In genomic region chr3:15375461-15376000, GRCh38 we compare ENCODE assay signal across 20 cellular contexts. TPM values are rescaled to one million over a fixed set of nuclear protein-coding genes. Genes with fewer than 3 reads are reported as not detected.
DNase-seq lines count a peak whose midpoint lies in the region; ATAC-seq, FAIRE-seq and TF ChIP-seq lines count a peak whose summit lies in the region.
"Had no signal": no experiment of that assay in that cellular context is flagged by ENCODE, and none has a peak within 500 bp of the region (broad histone marks: within the 10 kb centered on the region; RNA-seq: fewer than 3 reads in every experiment).

No MANE protein-coding gene starts in this region.

- H4K5ac ChIP-seq in IMR-90 (ENCODE audit: low read depth, low read length) (no peak overlapping the region), H1 (ENCODE audit: insufficient read length, low read depth, low read length) (no peak overlapping the region)

- TF ChIP-seq EP300 in H1 (IDR thresholded peaks at IDR 0.05; ENCODE audit: borderline replicate concordance in 1 of 2, low read depth in 2 of 2, low read length in 2 of 2), result no peak

- H3K14ac ChIP-seq in IMR-90 (replicated peaks; ENCODE audit: low read depth, low read length), result no peak overlapping the region
- no peak overlapping the region for H3K14ac ChIP-seq in H1 (ENCODE audit: insufficient read length)

- H2BK5ac ChIP-seq in IMR-90 (ENCODE audit: low read depth, low read length, poor library complexity, severe bottlenecking), result no peak overlapping the region
- H2BK5ac ChIP-seq in H1 (ENCODE audit: low read depth, low read length), result no peak overlapping the region

- H2AFZ ChIP-seq in IMR-90 (replicated peaks; ENCODE audit: low read length, poor library complexity) (no peak overlapping the region), H1 (ENCODE audit: low read length) (no peak overlapping the region; the same call in 1 of the 2 replicates)

- no peaks in the 10 kb centered on the region for H3K23me2 ChIP-seq in H1 (ENCODE audit: low read depth, low read length)

- H3K18ac ChIP-seq in IMR-90 (ENCODE audit: low read depth, low read length) (no peak overlapping the region), H1 (ENCODE audit: extremely low read depth, low read length) (no peak overlapping the region)

- H3K79me1 ChIP-seq in IMR-90 (ENCODE audit: low read depth in 1 of 2, low read length in 2 of 2) (no peaks in the 10 kb centered on the region), H1 (ENCODE audit: low read depth, low read length) (no peaks in the 10 kb centered on the region)

- dilution Hi-C loops in IMR-90 (cut with HindIII; ENCODE audit: low sequenced_read_pairs, unreplicated experiment), result no loop called here

- POLR2A ChIA-PET in IMR-90 (lab: Charles Lee; ENCODE audit: unreplicated experiment), result no interaction called here
- POLR2A ChIA-PET in H1 (lab: Charles Lee; ENCODE audit: partially characterized antibody), result no interaction called here

- H3K27me3 ChIP-seq in IMR-90 (ENCODE audit: control insufficient read depth, insufficient read depth, low read length), result no peaks in the 10 kb centered on the region
- no peaks in the 10 kb centered on the region for H3K27me3 ChIP-seq in H1 (replicated peaks in 1 of 4; ENCODE audit: control insufficient read depth in 3 of 4, extremely low read depth in 1 of 4, insufficient read depth in 3 of 4, low read length in 3 of 4)

- H3K36me3 ChIP-seq in IMR-90 (ENCODE audit: control insufficient read depth, insufficient read depth, low read length) (no peaks in the 10 kb centered on the region), H1 (ENCODE audit: control insufficient read depth in 2 of 4, insufficient read depth in 4 of 4, low read length in 3 of 4) (no peaks in the 10 kb centered on the region)

- no peaks in the 10 kb centered on the region for H3K9me3 ChIP-seq in IMR-90 (ENCODE audit: control insufficient read depth, insufficient read depth, low read length)
- H3K9me3 ChIP-seq in H1 (ENCODE audit: insufficient read depth in 2 of 2, low read depth in 1 of 2, low read length in 1 of 2), result no peaks in the 10 kb centered on the region

- 93% methylated on average over 11 of the region's 22 CpGs; no CpG with 5 or more reads in 1 of the 2 experiments for WGBS in IMR-90 (ENCODE audit: extremely low coverage in 2 of 2, insufficient read length in 1 of 2), 2 experiments
- 95% methylated on average over 22 of the region's 22 CpGs; no CpG with 5 or more reads in 1 of the 2 experiments for WGBS in H1 (ENCODE audit: extremely low coverage in 1 of 2, insufficient coverage in 1 of 2, insufficient read length in 1 of 2, insufficient replicate concordance in 2 of 2, low coverage in 1 of 2, low lambda C conversion rate in 2 of 2, missing lambda C conversion rate in 1 of 2), 2 experiments

- H4K20me1 ChIP-seq in IMR-90 (ENCODE audit: insufficient read depth, low read length), result no peaks in the 10 kb centered on the region
- no peaks in the 10 kb centered on the region for H4K20me1 ChIP-seq in H1 (replicated peaks in 1 of 2; ENCODE audit: control insufficient read depth in 1 of 2, insufficient read depth in 2 of 2, low read length in 2 of 2)

- H3K4me3 Mint-ChIP-seq in activated naive CD4-positive, alpha-beta T cell treated with anti-CD3 and anti-CD28 coated beads, Interleukin-2, amount 50 U/mL, for 24 hours, result no peak overlapping the region
- no peak overlapping the region for H3K4me3 Mint-ChIP-seq in stimulated activated naive B cell treated with anti-CD40 and anti-IgM and Interleukin-4, amounts not matched to agents 10 μg/mL and 1 μg/mL and 100 μg/mL, for 72 hours
- no peak overlapping the region for H3K4me3 Mint-ChIP-seq in chondrocyte (ENCODE audit: unreplicated experiment)
- H3K4me3 Mint-ChIP-seq: CD8-positive, alpha-beta T cell had no signal

- H3K36me3 Mint-ChIP-seq in activated naive CD4-positive, alpha-beta T cell treated with anti-CD3 and anti-CD28 coated beads, Interleukin-2, amount 50 U/mL, for 24 hours, result no peaks in the 10 kb centered on the region
- H3K36me3 Mint-ChIP-seq in stimulated activated naive B cell treated with anti-CD40 and anti-IgM and Interleukin-4, amounts not matched to agents 10 μg/mL and 1 μg/mL and 100 μg/mL, for 72 hours, result no peaks in the 10 kb centered on the region
- H3K36me3 Mint-ChIP-seq in chondrocyte (ENCODE audit: low read depth), result no peaks in the 10 kb centered on the region
- H3K36me3 Mint-ChIP-seq: CD8-positive, alpha-beta T cell had no signal

- ATAC-seq in IMR-90 (ENCODE audit: low read depth), result no peak
- no peak for ATAC-seq in stimulated activated naive B cell treated with anti-CD40 and anti-IgM and Interleukin-4, amounts not matched to agents 10 μg/mL and 1 μg/mL and 100 μg/mL, for 72 hours (replicated peaks)
- ATAC-seq: CD8-positive, alpha-beta T cell had no signal

- no peak overlapping the region for H3K23ac ChIP-seq in IMR-90 (ENCODE audit: low read depth, low read length)
- H3K23ac ChIP-seq in H1 (ENCODE audit: insufficient read length), result no peak overlapping the region

- H2BK20ac ChIP-seq in IMR-90 (ENCODE audit: low read depth, low read length), result no peak overlapping the region
- H2BK20ac ChIP-seq in H1 (ENCODE audit: low read length), result no peak overlapping the region

- peaks cover 21% of the 10 kb centered on the region for H3K4me1 Mint-ChIP-seq in activated naive CD4-positive, alpha-beta T cell treated with anti-CD3 and anti-CD28 coated beads, Interleukin-2, amount 50 U/mL, for 24 hours
- peaks cover 13 to 46% of the 10 kb centered on the region in 2 donors for H3K4me1 Mint-ChIP-seq in stimulated activated naive B cell treated with anti-CD40 and anti-IgM and Interleukin-4, amounts not matched to agents 10 μg/mL and 1 μg/mL and 100 μg/mL, for 72 hours
- peaks cover 4% of the 10 kb centered on the region for H3K4me1 Mint-ChIP-seq in chondrocyte (ENCODE audit: low read depth)

- in situ Hi-C loops in IMR-90 (cut with MboI; ENCODE audit: low sequenced_read_pairs), result loop anchor here (25.0 kb wide), 1 partner anchor 263 kb away; no protein-coding TSS in a partner anchor

- no peaks in the 10 kb centered on the region for H3K27me3 Mint-ChIP-seq in activated naive CD4-positive, alpha-beta T cell treated with anti-CD3 and anti-CD28 coated beads, Interleukin-2, amount 50 U/mL, for 24 hours
- H3K27me3 Mint-ChIP-seq in stimulated activated naive B cell treated with anti-CD40 and anti-IgM and Interleukin-4, amounts not matched to agents 10 μg/mL and 1 μg/mL and 100 μg/mL, for 72 hours, result no peaks in the 10 kb centered on the region
- H3K27me3 Mint-ChIP-seq in chondrocyte (ENCODE audit: low read depth), result no peaks in the 10 kb centered on the region

- TF ChIP-seq POLR2A in IMR-90 (IDR thresholded peaks at IDR 0.05; ENCODE audit: low read depth, low read length) (no peak), H1 (IDR thresholded peaks at IDR 0.05; ENCODE audit: control extremely low read depth in 1 of 2, low read depth in 2 of 2, low read length in 2 of 2) (no peak)

- no TSS peak for BruUV-seq in IMR-90 (replicated peaks; lab: Mats Ljungman, UMichigan)

- H3K4me1 ChIP-seq in IMR-90 (ENCODE audit: control insufficient read depth, insufficient read depth, low read length) (no peaks in the 10 kb centered on the region), H1 (replicated peaks in 1 of 4; ENCODE audit: control insufficient read depth in 3 of 4, insufficient read depth in 4 of 4, low read length in 3 of 4) (peaks cover 0 to 3% (median 0%) of the 10 kb centered on the region in 4 experiments; a peak in 3 of 7 replicates)

- no peak for TF ChIP-seq RAD21 in IMR-90 (IDR thresholded peaks at IDR 0.05; ENCODE audit: low read length)
- TF ChIP-seq RAD21 in H1 (IDR thresholded peaks at IDR 0.05 in 1 of 2, conservative IDR thresholded peaks at IDR 0.05 in 1 of 2; ENCODE audit: low read depth in 2 of 2, low read length in 2 of 2), result no peak

- H4K91ac ChIP-seq in IMR-90 (ENCODE audit: insufficient read depth, low read depth, low read length), result no peak overlapping the region
- H4K91ac ChIP-seq in H1 (replicated peaks; ENCODE audit: insufficient read length, low read length), result no peak overlapping the region

- H3K56ac ChIP-seq in IMR-90 (ENCODE audit: extremely low read depth, insufficient read depth, low read length), result no peak overlapping the region
- no peak overlapping the region for H3K56ac ChIP-seq in H1 (replicated peaks; ENCODE audit: insufficient read length, low read depth, low read length)

- H3K9me1 ChIP-seq in IMR-90 (ENCODE audit: insufficient read depth, low read length), result no peaks in the 10 kb centered on the region

- TF ChIP-seq CTCF in IMR-90 (conservative IDR thresholded peaks at IDR 0.05; ENCODE audit: low read depth, low read length), result no peak
- TF ChIP-seq CTCF in H1 (IDR thresholded peaks at IDR 0.05; ENCODE audit: control extremely low read depth in 1 of 3, insufficient read depth in 1 of 3, low read depth in 1 of 3, low read length in 3 of 3), result no peak
- TF ChIP-seq CTCF in chondrocyte (IDR thresholded peaks at IDR 0.05), result no peak
- no peak for TF ChIP-seq CTCF in GM10266 (IDR thresholded peaks at IDR 0.05; ENCODE audit: control insufficient read depth, insufficient read depth, low read depth, missing control alignments)

- intact Hi-C loops in IMR-90 (cut with micrococcal nuclease), result no loop called here

- H2BK120ac ChIP-seq in IMR-90 (ENCODE audit: low read depth, low read length) (no peak overlapping the region), H1 (replicated peaks; ENCODE audit: low read depth, low read length) (no peak overlapping the region)

- FAIRE-seq in H1 (lab: Jason Lieb, UNC), result no peak
- FAIRE-seq: D721Med had no signal

- H2BK15ac ChIP-seq in IMR-90 (ENCODE audit: low read depth, low read length), result no peak overlapping the region
- no peak overlapping the region for H2BK15ac ChIP-seq in H1 (ENCODE audit: low read length)

- H3K9me3 Mint-ChIP-seq in activated naive CD4-positive, alpha-beta T cell treated with anti-CD3 and anti-CD28 coated beads, Interleukin-2, amount 50 U/mL, for 24 hours, result no peaks in the 10 kb centered on the region
- H3K9me3 Mint-ChIP-seq in stimulated activated naive B cell treated with anti-CD40 and anti-IgM and Interleukin-4, amounts not matched to agents 10 μg/mL and 1 μg/mL and 100 μg/mL, for 72 hours, result no peaks in the 10 kb centered on the region
- no peaks in the 10 kb centered on the region for H3K9me3 Mint-ChIP-seq in chondrocyte (ENCODE audit: low read depth)
- H3K9me3 Mint-ChIP-seq: CD8-positive, alpha-beta T cell had no signal

- no peak overlapping the region for H2AK9ac ChIP-seq in IMR-90 (replicated peaks; ENCODE audit: low read depth, low read length, poor library complexity)

- CTCF ChIA-PET in IMR-90 (lab: Yijun Ruan, JAX) (no interaction called here), H1 (lab: Charles Lee; ENCODE audit: partially characterized antibody) (interaction anchor here (1.0 to 3.9 kb wide), 7 partner anchors 13 to 107 kb away, joined by 3 to 30 read pairs (median 4); partner anchors contain the start of gene SH3BP5)

- no peak overlapping the region for H2BK12ac ChIP-seq in H1 (ENCODE audit: low read depth, low read length)

- H3K27ac Mint-ChIP-seq in activated naive CD4-positive, alpha-beta T cell treated with anti-CD3 and anti-CD28 coated beads, Interleukin-2, amount 50 U/mL, for 24 hours, result peak overlapping the region; percentile 32
- peak overlapping the region; percentile 59 for H3K27ac Mint-ChIP-seq in stimulated activated naive B cell treated with anti-CD40 and anti-IgM and Interleukin-4, amounts not matched to agents 10 μg/mL and 1 μg/mL and 100 μg/mL, for 72 hours
- H3K27ac Mint-ChIP-seq in chondrocyte (ENCODE audit: unreplicated experiment), result no peak overlapping the region
- H3K27ac Mint-ChIP-seq: CD8-positive, alpha-beta T cell had no signal

- H2AK5ac ChIP-seq in IMR-90 (ENCODE audit: low read depth, low read length), result no peak overlapping the region
- H2AK5ac ChIP-seq in H1 (ENCODE audit: low read depth, low read length), result no peak overlapping the region

- no peaks in the 10 kb centered on the region for H3K79me2 ChIP-seq in H1 (ENCODE audit: control insufficient read depth in 1 of 2, insufficient read depth in 2 of 2, low read length in 2 of 2)

- no peak for DNase-seq in activated naive CD4-positive, alpha-beta T cell (lab: John Stamatoyannopoulos, UW)
- DNase-seq in IMR-90 (no peak), H1 (ENCODE audit: low read depth in 1 of 2, low spot score in 2 of 2) (no peak), chondrocyte (ENCODE audit: low spot score) (no peak), GM10266 (ENCODE audit: extremely low spot score) (no peak)
- DNase-seq in stimulated activated naive B cell treated with anti-CD40 and anti-IgM and Interleukin-4, amounts not matched to agents 10 μg/mL and 1 μg/mL and 100 μg/mL, for 72 hours, result no peak
- DNase-seq: ACHN; CD8-positive, alpha-beta T cell; DMS79 treated with DMSO at 0.1 percent for 48 hours; GDM1; GOT3; Kasumi-1; NCI-H1105 treated with DMSO at 0.1 percent for 48 hours; NCI-H187; NCI-H69; NK-92 treated with Interleukin-12 subunit alpha and Interleukin-12 subunit beta, amount 100 ng/mL, for 24 hours; OCI-M1; RPMI8226 had no signal

- H4K8ac ChIP-seq in IMR-90 (ENCODE audit: low read depth in 2 of 2, low read length in 2 of 2), result no peak overlapping the region
- H4K8ac ChIP-seq in H1 (ENCODE audit: extremely low read depth, insufficient read depth, low read length), result no peak overlapping the region

- no peak overlapping the region for H3K9ac ChIP-seq in IMR-90 (ENCODE audit: low read depth, low read length)
- H3K9ac ChIP-seq in H1 (replicated peaks in 1 of 4; ENCODE audit: extremely low read depth in 1 of 4, low read depth in 3 of 4, low read length in 3 of 4), result no peak overlapping the region

- H3K4ac ChIP-seq in IMR-90 (ENCODE audit: low read depth, low read length) (no peak overlapping the region), H1 (replicated peaks; ENCODE audit: insufficient read length, low read depth, low read length) (no peak overlapping the region)

- H3K27ac ChIP-seq in IMR-90 (ENCODE audit: insufficient read depth, low read length) (no peak overlapping the region), H1 (ENCODE audit: low read depth, low read length) (no peak overlapping the region)

- H3K4me3 ChIP-seq in IMR-90 (ENCODE audit: insufficient read depth, low read depth, low read length) (no peak overlapping the region), H1 (ENCODE audit: extremely low read depth in 1 of 4, insufficient read depth in 2 of 4, low read depth in 3 of 4, low read length in 4 of 4) (no peak overlapping the region)

- H3K4me2 ChIP-seq in IMR-90 (ENCODE audit: low read depth, low read length) (no peak overlapping the region), H1 (ENCODE audit: insufficient read depth in 1 of 2, low read depth in 2 of 2, low read length in 2 of 2) (no peak overlapping the region)

RNA-seq across cellular contexts. Expression of gene SH3BP5, which starts 43.1 kb away (rescaled TPM):
- total RNA-seq in IMR-90 (2012; rRNA removed) (14.0 and 14.2 TPM in 2 replicates), chondrocyte (12.2 to 13.5 TPM (median 13.3 TPM) in 3 replicates)
- polyA plus RNA-seq in IMR-90 (2012; rRNA removed) (22.3 and 23.5 TPM in 2 replicates), H1 (2011; rRNA removed) (6.3 and 7.1 TPM in 2 replicates)
- polyA plus RNA-seq in IMR-90 (2012; cell fraction: cytosol; rRNA removed), result 20.8 and 23.4 TPM in 2 replicates
- 18.9 and 31.2 TPM in 2 replicates for polyA plus RNA-seq in IMR-90 (2012; cell fraction: nucleus; rRNA removed; ENCODE audit: low replicate concordance)
- total RNA-seq in H1 (2021; fragmentation: NEBNext Ultra II Directional; extraction: Animal tissue kit (Norgen Biotek cat#: 25700)), result 9.4 and 9.7 TPM in 2 replicates
- polyA plus RNA-seq in H1 (2011; cell fraction: cytosol; rRNA removed), result 10.8 TPM
- polyA plus RNA-seq in H1 (2011; cell fraction: nucleus; rRNA removed), result 8.9 TPM
- 9.6 to 12.8 TPM (median 10.5 TPM) in 4 replicates for polyA plus RNA-seq in H1 (2012, experiment 1 of 2)
- polyA plus RNA-seq in H1 (2012, experiment 2 of 2), result 2.4 TPM
- 4.6 TPM for polyA plus RNA-seq in H1 (2013, experiment 1 of 2)
- 5.1 TPM for polyA plus RNA-seq in H1 (2013, experiment 2 of 2)
- polyA minus RNA-seq in H1 (2011; rRNA and poly(A)+ RNA removed), result 6.6 and 7.8 TPM in 2 replicates
- 9.8 TPM for polyA minus RNA-seq in H1 (2011; cell fraction: cytosol; rRNA and poly(A)+ RNA removed)
- 6.4 TPM for polyA minus RNA-seq in H1 (2011; cell fraction: nucleus; rRNA and poly(A)+ RNA removed)

RNA-seq across cellular contexts. Expression of gene METTL6, which starts 51.8 kb away (rescaled TPM):
- total RNA-seq in IMR-90 (2012; rRNA removed) (21.5 and 32.5 TPM in 2 replicates), chondrocyte (16.8 to 19.7 TPM (median 19.7 TPM) in 3 replicates)
- polyA plus RNA-seq in IMR-90 (2012; rRNA removed) (15.3 and 15.4 TPM in 2 replicates), H1 (2011; rRNA removed) (13.1 and 18.4 TPM in 2 replicates)
- polyA plus RNA-seq in IMR-90 (2012; cell fraction: cytosol; rRNA removed), result 5.0 and 10.2 TPM in 2 replicates
- 1.9 and 7.1 TPM in 2 replicates for polyA plus RNA-seq in IMR-90 (2012; cell fraction: nucleus; rRNA removed; ENCODE audit: low replicate concordance)
- 20.0 and 20.7 TPM in 2 replicates for total RNA-seq in H1 (2021; fragmentation: NEBNext Ultra II Directional; extraction: Animal tissue kit (Norgen Biotek cat#: 25700))
- polyA plus RNA-seq in H1 (2011; cell fraction: cytosol; rRNA removed), result 19.8 TPM
- polyA plus RNA-seq in H1 (2011; cell fraction: nucleus; rRNA removed), result 6.3 TPM
- polyA plus RNA-seq in H1 (2012, experiment 1 of 2), result 15.5 to 17.6 TPM (median 16.8 TPM) in 4 replicates
- 5.4 TPM for polyA plus RNA-seq in H1 (2012, experiment 2 of 2)
- 15.0 TPM for polyA plus RNA-seq in H1 (2013, experiment 1 of 2)
- polyA plus RNA-seq in H1 (2013, experiment 2 of 2), result 15.7 TPM
- 18.1 and 20.9 TPM in 2 replicates for polyA minus RNA-seq in H1 (2011; rRNA and poly(A)+ RNA removed)
- polyA minus RNA-seq in H1 (2011; cell fraction: cytosol; rRNA and poly(A)+ RNA removed), result 5.1 TPM
- 11.0 TPM for polyA minus RNA-seq in H1 (2011; cell fraction: nucleus; rRNA and poly(A)+ RNA removed)

RNA-seq across cellular contexts. Expression of gene EAF1, which starts 51.9 kb away (rescaled TPM):
- total RNA-seq in IMR-90 (2012; rRNA removed) (19.7 and 21.3 TPM in 2 replicates), chondrocyte (15.7 to 18.4 TPM (median 16.9 TPM) in 3 replicates)
- polyA plus RNA-seq in IMR-90 (2012; rRNA removed) (5.7 and 7.0 TPM in 2 replicates), H1 (2011; rRNA removed) (13.9 and 16.8 TPM in 2 replicates)
- polyA plus RNA-seq in IMR-90 (2012; cell fraction: cytosol; rRNA removed), result 5.6 and 5.9 TPM in 2 replicates
- 6.8 and 9.1 TPM in 2 replicates for polyA plus RNA-seq in IMR-90 (2012; cell fraction: nucleus; rRNA removed; ENCODE audit: low replicate concordance)
- total RNA-seq in H1 (2021; fragmentation: NEBNext Ultra II Directional; extraction: Animal tissue kit (Norgen Biotek cat#: 25700)), result 26.8 and 28.0 TPM in 2 replicates
- 16.8 TPM for polyA plus RNA-seq in H1 (2011; cell fraction: cytosol; rRNA removed)
- 10.8 TPM for polyA plus RNA-seq in H1 (2011; cell fraction: nucleus; rRNA removed)
- polyA plus RNA-seq in H1 (2012, experiment 1 of 2), result 16.4 to 20.3 TPM (median 17.6 TPM) in 4 replicates
- polyA plus RNA-seq in H1 (2012, experiment 2 of 2), result 2.8 TPM
- polyA plus RNA-seq in H1 (2013, experiment 1 of 2), result 14.6 TPM
- 15.3 TPM for polyA plus RNA-seq in H1 (2013, experiment 2 of 2)
- 23.8 and 28.9 TPM in 2 replicates for polyA minus RNA-seq in H1 (2011; rRNA and poly(A)+ RNA removed)
- polyA minus RNA-seq in H1 (2011; cell fraction: cytosol; rRNA and poly(A)+ RNA removed), result 21.4 TPM
- polyA minus RNA-seq in H1 (2011; cell fraction: nucleus; rRNA and poly(A)+ RNA removed), result 12.5 TPM
